Comparison of ENCODE assay signal across 8 cellular contexts in the genomic region with DNA sequence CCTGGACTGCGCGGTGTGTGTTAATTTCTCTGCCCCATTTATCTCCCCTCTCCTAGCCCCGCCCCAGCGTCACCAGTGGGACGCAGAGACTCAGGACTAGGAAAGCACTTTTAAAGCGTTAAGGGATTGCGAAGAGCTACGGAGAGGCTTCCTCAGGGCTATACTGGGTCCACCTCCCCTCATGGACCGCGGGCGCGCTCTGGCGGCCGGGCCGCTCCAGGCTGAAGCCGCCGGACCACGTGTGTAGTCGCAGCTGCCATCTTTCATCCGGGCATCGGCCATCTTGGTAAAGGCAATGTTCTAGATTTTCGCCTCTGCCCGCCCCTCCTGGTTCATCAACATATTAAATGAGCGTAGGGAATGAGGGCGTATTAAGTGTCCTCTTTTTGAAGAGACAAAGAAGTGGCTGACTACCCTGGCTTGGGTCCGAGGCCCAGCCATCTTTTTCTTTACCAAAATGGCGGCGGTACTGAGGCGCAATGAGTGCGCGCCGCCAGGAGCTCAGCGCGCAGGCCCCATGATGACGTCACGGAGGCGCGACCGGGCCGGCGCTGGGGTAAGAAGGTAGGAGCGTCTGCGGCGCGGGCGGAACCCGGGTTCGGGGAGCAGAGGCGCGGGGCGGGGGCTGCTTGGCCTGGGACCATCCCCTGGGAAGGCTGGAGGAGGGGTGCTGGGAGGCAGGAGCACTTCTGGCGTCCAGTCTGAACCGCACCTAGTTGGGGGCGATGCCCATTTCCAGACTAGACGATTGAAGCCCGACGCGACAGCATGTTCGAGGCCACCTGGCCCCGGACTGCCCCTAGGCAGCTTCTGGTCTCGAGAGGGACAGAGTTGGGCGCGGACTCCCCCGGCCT. TPM values are rescaled to one million over a fixed set of nuclear protein-coding genes. Genes with fewer than 3 reads are reported as not detected.
DNase-seq lines count a peak whose midpoint lies in the region; ATAC-seq and TF ChIP-seq lines count a peak whose summit lies in the region.

A gene with protein sequence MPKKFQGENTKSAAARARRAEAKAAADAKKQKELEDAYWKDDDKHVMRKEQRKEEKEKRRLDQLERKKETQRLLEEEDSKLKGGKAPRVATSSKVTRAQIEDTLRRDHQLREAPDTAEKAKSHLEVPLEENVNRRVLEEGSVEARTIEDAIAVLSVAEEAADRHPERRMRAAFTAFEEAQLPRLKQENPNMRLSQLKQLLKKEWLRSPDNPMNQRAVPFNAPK (plus strand): TSS at position 531 of the 854 bp plus-strand sequence. CDS start 3,406 bp downstream, outside the sequence.

- intact Hi-C loops in colonic mucosa (cut with DNase I), result loop anchor here (2.0 kb wide), 1 partner anchor 70 kb away; no protein-coding TSS in a partner anchor

- H3K4me3 ChIP-seq in colonic mucosa, result peak within 1 kb of the TSS; percentile 87

- no peaks in the 10 kb centered on the region for H3K9me3 ChIP-seq in colonic mucosa

- no peaks in the 10 kb centered on the region for H3K36me3 ChIP-seq in colonic mucosa

- H3K4me1 ChIP-seq in colonic mucosa, result peaks cover 9% of the 10 kb centered on the region

- H3K9ac ChIP-seq in colonic mucosa (ENCODE audit: low read depth in 2 of 2, low read length in 2 of 2), result peak within 1 kb of the TSS; percentile 80 to 92

- ATAC-seq in HG03439 (IDR thresholded peaks at IDR 0.05; ENCODE audit: unreplicated experiment) (peak; percentile 82), left lobe of liver (peak; percentile 97)

- H3K27ac ChIP-seq in colonic mucosa, result peak within 1 kb of the TSS; percentile 39

- DNase-seq in C1 segment of cervical spinal cord (lab: John Stamatoyannopoulos, UW) (peak; percentile 54 to 97 (median 88)), GM19238 (ENCODE audit: insufficient read length, low spot score) (peak; percentile 90), NCI-H524 (lab: John Stamatoyannopoulos, UW) (peak; percentile 96 to 97), colonic mucosa (peak; percentile 93), left lobe of liver (ENCODE audit: low spot score) (peak; percentile 92)
- DNase-seq in activated CD4-positive, alpha-beta T cell treated with anti-CD3 and anti-CD28 coated beads for 48 hours, result peak; percentile 94
- peak; percentile 91 to 94 for DNase-seq in stimulated activated CD4-positive, alpha-beta T cell treated with anti-CD3 and anti-CD28 coated beads, Interleukin-2, amount 100 ng/mL, for 24 hours

- peak; percentile 80 for TF ChIP-seq CTCF in colonic mucosa (IDR thresholded peaks at IDR 0.05)

- no peaks in the 10 kb centered on the region for H3K27me3 ChIP-seq in colonic mucosa

RNA-seq across cellular contexts. Expression of the gene that starts here (rescaled TPM):
- total RNA-seq in colonic mucosa, result 100 to 1,000 TPM in 1 of 2 donors, 10 to 100 TPM in 1; 45.2 to 122 TPM
- 31.6 TPM for total RNA-seq in left lobe of liver

Comparison
In these comparisons a context has a peak if more than half of its experiments do, and no peak if none do; other contexts are left out.
1. Peak in every context shown above with its lines: DNase-seq, ATAC-seq, H3K4me3 ChIP-seq and H3K27ac ChIP-seq.